24 cellular contexts compared by ENCODE assay signal in genomic region chr7:69656077-69656476, GRCh38.
"Had no signal": no experiment of that assay in that cellular context is flagged by ENCODE, and none has a peak within 500 bp of the region (broad histone marks: within the 10 kb centered on the region; RNA-seq: fewer than 3 reads in every experiment).

No MANE protein-coding gene starts in this region.

- H3K4me1 Mint-ChIP-seq: T-helper 17 cell had no signal

- H3K4me3 ChIP-seq: adrenal gland, ascending aorta, heart left ventricle, spleen, thyroid gland, vagina had no signal

- H3K9me3 Mint-ChIP-seq: activated T-cell treated with anti-CD3 and anti-CD28 coated beads, Interleukin-2, amount 50 U/mL, for 4 hours; activated T-helper 2 cell treated with anti-CD3 and anti-CD28 coated beads, Interferon-gamma antibody, Interleukin-2, Interleukin-4, amounts not matched to agents 10 μg/mL and 5 μg/mL and 100 μg/mL, durations not matched to agents 14 hours and 24 hours and 36 hours; mesothelial cell of epicardium; natural killer cell had no signal

- DNase-seq: activated CD4-positive, alpha-beta T cell treated with anti-CD3 and anti-CD28 coated beads for 4 hours; activated CD4-positive, alpha-beta T cell treated with anti-CD3 and anti-CD28 coated beads, Interleukin-2, amount 50 U/mL, for 48 hours; activated CD4-positive, CD25-positive, alpha-beta regulatory T cell; activated CD8-positive, alpha-beta memory T cell treated with anti-CD3 and anti-CD28 coated beads, Interleukin-2, amount 50 U/mL, for 48 hours; activated naive CD4-positive, alpha-beta T cell; activated T-cell treated with anti-CD3 and anti-CD28 coated beads, Interleukin-2, amount 50 U/mL, for 4 hours; brain microvascular endothelial cell; central memory CD4-positive, alpha-beta T cell; dorsolateral prefrontal cortex; left cardiac atrium; natural killer cell; spleen; stimulated activated CD4-positive, alpha-beta T cell treated with anti-CD3 and anti-CD28 coated beads, Interleukin-4, amount 100 ng/mL, for 1 hour; stimulated activated naive CD4-positive, alpha-beta T cell treated with Interleukin-2 at 50 U/mL for 16 hours; T-helper 17 cell had no signal

- H3K27ac ChIP-seq: ascending aorta, brain microvascular endothelial cell, dorsolateral prefrontal cortex, spleen, vagina had no signal

- H3K36me3 ChIP-seq: adrenal gland, ascending aorta, brain microvascular endothelial cell, heart left ventricle, spleen, thyroid gland, vagina had no signal

- H3K27me3 Mint-ChIP-seq: activated naive CD8-positive, alpha-beta T cell; progenitor cell of endocrine pancreas; T-helper 17 cell had no signal

- ATAC-seq: activated T-cell treated with anti-CD3 and anti-CD28 coated beads, Interleukin-2, amount 50 U/mL, for 4 hours; natural killer cell; T-helper 17 cell had no signal

- H3K27ac Mint-ChIP-seq: activated naive CD8-positive, alpha-beta T cell; activated T-helper 2 cell treated with anti-CD3 and anti-CD28 coated beads, Interferon-gamma antibody, Interleukin-2, Interleukin-4, amounts not matched to agents 10 μg/mL and 5 μg/mL and 100 μg/mL, durations not matched to agents 14 hours and 24 hours and 36 hours; progenitor cell of endocrine pancreas had no signal

- H3K9me3 ChIP-seq: adrenal gland, ascending aorta, heart left ventricle, spleen, thyroid gland, vagina had no signal

- H3K27me3 ChIP-seq: adrenal gland, ascending aorta, brain microvascular endothelial cell, dorsolateral prefrontal cortex, heart left ventricle, spleen, thyroid gland, vagina had no signal

- H3K4me3 Mint-ChIP-seq: activated naive CD8-positive, alpha-beta T cell; activated T-cell treated with anti-CD3 and anti-CD28 coated beads, Interleukin-2, amount 50 U/mL, for 4 hours; mesothelial cell of epicardium; natural killer cell; T-helper 17 cell had no signal

- H3K36me3 Mint-ChIP-seq: activated naive CD8-positive, alpha-beta T cell; mesothelial cell of epicardium; natural killer cell had no signal
